ENCODE assay signal across 8 cellular contexts in the genomic region with DNA sequence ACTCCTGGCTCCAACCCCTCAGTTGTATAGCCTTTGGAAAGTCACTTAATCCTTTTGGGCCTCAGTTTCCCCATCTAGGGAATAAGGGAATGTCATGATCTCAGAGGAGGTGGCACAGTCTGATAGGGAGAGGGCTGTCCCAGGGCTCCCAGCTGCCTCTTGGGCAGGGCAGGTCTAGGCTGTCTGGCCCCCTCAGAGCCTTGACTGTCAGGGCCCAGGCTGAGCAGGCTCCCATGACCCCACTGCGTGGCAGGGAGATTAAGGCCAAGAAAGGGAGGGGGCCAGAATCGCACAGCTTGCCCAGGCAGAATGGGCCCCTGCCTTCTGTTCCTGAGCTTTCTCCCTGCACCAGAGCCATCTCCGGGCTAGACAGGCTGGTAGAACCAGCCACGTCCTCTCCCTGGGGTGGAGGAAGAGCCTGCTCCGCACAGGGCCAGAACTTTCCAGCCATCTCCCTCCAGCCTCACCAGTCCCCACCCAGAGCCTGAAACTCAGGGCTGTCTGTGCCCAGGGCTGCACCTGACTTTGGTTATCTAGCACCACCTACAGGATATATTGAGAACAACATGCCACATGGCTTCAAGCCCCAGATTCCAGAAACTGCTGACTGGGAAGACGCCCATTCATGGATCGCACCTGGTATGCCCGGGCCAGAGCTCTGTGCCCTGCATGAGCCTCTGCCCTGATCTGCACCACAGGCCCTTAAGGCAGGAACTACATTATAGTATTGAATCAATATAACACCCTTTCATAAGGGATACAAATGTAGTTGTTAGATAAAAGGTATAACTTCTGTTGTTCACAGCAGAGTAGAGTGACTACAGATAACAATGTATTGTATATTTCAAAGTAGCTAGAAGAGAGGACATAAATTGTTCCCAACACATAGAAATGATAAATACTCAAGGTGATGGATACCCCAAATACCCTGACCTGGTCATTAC. TPM values are rescaled to one million over a fixed set of nuclear protein-coding genes. Genes with fewer than 3 reads are reported as not detected.
DNase-seq lines count a peak whose midpoint lies in the region; ATAC-seq, FAIRE-seq and TF ChIP-seq lines count a peak whose summit lies in the region.

No MANE protein-coding gene starts in this region.

- H3K4me3 ChIP-seq in bronchial epithelial cell (ENCODE audit: low read depth, low read length), result no peak overlapping the region
- no peak overlapping the region for H3K4me3 ChIP-seq in spleen

- H3K27me3 ChIP-seq in bronchial epithelial cell (ENCODE audit: control insufficient read depth, insufficient read depth, low read length) (no peaks in the 10 kb centered on the region), spleen (replicated peaks in 1 of 7) (no peaks in the 10 kb centered on the region)

- H3K27ac ChIP-seq in VCaP, result peak overlapping the region; percentile 58
- peak overlapping the region in 4 of 8 donors; percentile 10 to 50 (median 38) for H3K27ac ChIP-seq in spleen

- DNase-seq in DMS153 (lab: John Stamatoyannopoulos, UW) (peak; percentile 84), NCI-H2227 (lab: John Stamatoyannopoulos, UW; ENCODE audit: unreplicated experiment) (peak; percentile 56), bronchial epithelial cell (ENCODE audit: low read depth) (peak; percentile 81), immature natural killer cell (peak; percentile 71 to 78 (median 74)), spleen (peak; percentile 88)

- no peak for FAIRE-seq in bronchial epithelial cell (lab: Jason Lieb, UNC)

- peaks cover 0 to 13% (median 0%) of the 10 kb centered on the region in 3 donors for H3K27me3 Mint-ChIP-seq in immature natural killer cell (ENCODE audit: low read depth in 3 of 3)

- H3K36me3 ChIP-seq in bronchial epithelial cell (ENCODE audit: control insufficient read depth, insufficient read depth, low read length), result no peaks in the 10 kb centered on the region
- no peaks in the 10 kb centered on the region for H3K36me3 ChIP-seq in spleen

- H3K4me1 ChIP-seq in spleen, result peaks cover 8 to 55% (median 45%) of the 10 kb centered on the region in 6 donors

- WGBS in spleen, 5 donors, result 3 to 41% (median 32%) methylated on average over 3 to 8 of the region's 8 CpGs

- TF ChIP-seq CTCF in VCaP (conservative IDR thresholded peaks at IDR 0.05) (peak; percentile 95), bronchial epithelial cell (IDR thresholded peaks at IDR 0.05; ENCODE audit: insufficient read depth, low read length, severe bottlenecking) (peak; percentile 80), spleen (IDR thresholded peaks at IDR 0.05 in 8 of 11, conservative IDR thresholded peaks at IDR 0.05 in 3 of 11) (peak; percentile 90 to 96 (median 93))

- H3K9me3 ChIP-seq in spleen, result no peaks in the 10 kb centered on the region

- H3K9me3 Mint-ChIP-seq in immature natural killer cell, result peaks cover 0 to 2% (median 0%) of the 10 kb centered on the region in 6 donors

- intact Hi-C loops in spleen (cut with DNase I; ENCODE audit: low total_unique reads), result loop anchor here (2.0 kb wide), 1 partner anchor 92 kb away; no protein-coding TSS in a partner anchor

- TF ChIP-seq POLR2A in spleen (IDR thresholded peaks at IDR 0.05), result no peak

- peak overlapping the region in 4 of 6 donors; percentile 46 to 75 (median 64) for H3K27ac Mint-ChIP-seq in immature natural killer cell

- no peaks in the 10 kb centered on the region for H3K36me3 Mint-ChIP-seq in immature natural killer cell

- no peak overlapping the region for H3K4me3 Mint-ChIP-seq in immature natural killer cell

- ATAC-seq in HG02642 (IDR thresholded peaks at IDR 0.05; ENCODE audit: poor library complexity, unreplicated experiment) (peak; percentile 44), HG02981 (IDR thresholded peaks at IDR 0.05; ENCODE audit: unreplicated experiment) (no peak)

- H3K4me1 Mint-ChIP-seq in immature natural killer cell, result peaks cover 21 to 23% of the 10 kb centered on the region in 2 donors

RNA-seq across cellular contexts. Expression of gene NAIF1, which starts 32.0 kb away (rescaled TPM):
- total RNA-seq in bronchial epithelial cell, result 10.3 and 12.4 TPM in 2 replicates
- polyA plus RNA-seq in immature natural killer cell, result 10 to 100 TPM in 2 of 3 donors, 1 to 10 TPM in 1; 5.1 to 17.2 (median 10.5) TPM
- 10 to 100 TPM in 6 of 7 donors, 1 to 10 TPM in 1; 9.3 to 14.3 (median 11.7) TPM for total RNA-seq in spleen
- polyA plus RNA-seq in spleen, result 10 to 100 TPM; 10.6 to 15.4 (median 10.8) TPM

RNA-seq across cellular contexts. Expression of gene SLC25A25, which starts 32.9 kb away (rescaled TPM):
- total RNA-seq in bronchial epithelial cell (12.6 and 17.2 TPM in 2 replicates), spleen (10 to 100 TPM; 20.2 to 44.7 (median 26.0) TPM)
- polyA plus RNA-seq in immature natural killer cell (1 to 10 TPM; 2.8 to 8.8 (median 4.9) TPM), spleen (10 to 100 TPM in 1 of 3 donors, 1 to 10 TPM in 2; 6.2 to 13.6 (median 6.5) TPM)

RNA-seq across cellular contexts. Expression of gene EEIG1, which starts 54.3 kb away (rescaled TPM):
- total RNA-seq in bronchial epithelial cell (7.4 and 41.3 TPM in 2 replicates), spleen (100 to 1,000 TPM in 1 of 7 donors, 10 to 100 TPM in 6; 27.3 to 102 (median 72.8) TPM)
- polyA plus RNA-seq in immature natural killer cell (10 to 100 TPM in 2 of 3 donors, 1 to 10 TPM in 1; 7.6 to 19.6 (median 14.7) TPM), spleen (10 to 100 TPM; 28.6 to 39.6 (median 29.0) TPM)
